Comparison of ENCODE assay signal across 8 cellular contexts in the genomic region with DNA sequence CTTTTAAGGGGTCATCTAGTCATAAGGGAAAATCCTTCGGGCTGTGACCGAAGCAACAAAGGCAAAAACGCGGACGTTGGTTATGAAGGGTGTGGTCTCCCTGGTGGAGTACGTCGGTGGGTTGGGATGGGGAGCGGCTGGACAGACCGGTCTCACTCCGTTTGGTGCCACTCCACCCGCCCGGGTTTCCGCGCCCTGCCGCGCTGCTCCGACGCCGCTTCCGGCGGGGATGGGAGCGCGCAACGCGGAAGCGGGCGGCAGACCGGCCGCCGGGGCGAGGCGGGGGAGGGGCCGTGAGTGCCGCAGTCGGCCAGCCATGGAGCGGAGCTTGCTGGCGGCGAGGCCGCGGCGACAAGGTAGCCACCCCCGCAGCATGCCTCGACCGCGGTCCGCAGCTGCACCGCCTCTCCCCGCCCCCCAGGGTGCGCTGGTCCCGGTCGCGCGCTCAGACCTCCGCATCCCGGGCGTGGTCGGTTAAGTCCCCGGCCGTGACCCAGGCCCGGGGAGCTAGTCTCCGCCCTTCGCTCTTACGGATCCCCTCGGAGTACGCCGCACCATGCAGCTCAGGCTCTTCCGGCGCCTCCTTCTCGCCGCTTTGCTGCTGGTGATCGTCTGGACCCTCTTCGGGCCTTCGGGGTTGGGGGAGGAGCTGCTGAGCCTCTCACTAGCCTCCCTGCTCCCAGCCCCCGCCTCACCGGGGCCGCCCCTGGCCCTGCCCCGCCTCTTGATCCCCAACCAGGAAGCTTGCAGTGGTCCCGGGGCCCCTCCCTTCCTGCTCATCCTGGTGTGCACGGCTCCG. TPM values are rescaled to one million over a fixed set of nuclear protein-coding genes. Genes with fewer than 3 reads are reported as not detected.
DNase-seq lines count a peak whose midpoint lies in the region; ATAC-seq, FAIRE-seq and TF ChIP-seq lines count a peak whose summit lies in the region.

TSS of gene B3GALT4 (plus strand) at position 260 of the 799 bp plus-strand sequence. CDS start at position 557, 297 bp downstream.

- no peak for FAIRE-seq in pancreas (lab: Jason Lieb, UNC)

- H3K4me3 Mint-ChIP-seq in IgD-negative memory B cell = peak within 1 kb of the TSS; percentile 89 to 99 (median 96)
- peak within 1 kb of the TSS; percentile 97 for H3K4me3 Mint-ChIP-seq in activated naive CD8-positive, alpha-beta T cell treated with anti-CD3 and anti-CD28 coated beads, Interleukin-2, amount 10 ng/mL, durations not matched to agents 7 days and 5 days

- no peaks in the 10 kb centered on the region for H3K9me3 Mint-ChIP-seq in IgD-negative memory B cell
- no peaks in the 10 kb centered on the region for H3K9me3 Mint-ChIP-seq in activated naive CD8-positive, alpha-beta T cell treated with anti-CD3 and anti-CD28 coated beads, Interleukin-2, amount 10 ng/mL, durations not matched to agents 7 days and 5 days

- ATAC-seq in GM21390 (IDR thresholded peaks at IDR 0.05; ENCODE audit: unreplicated experiment) = peak; percentile 56
- ATAC-seq in SK-N-SH treated with all-trans-retinoic acid at 6 μM for 48 hours = peak; percentile 60
- ATAC-seq in activated naive CD8-positive, alpha-beta T cell treated with anti-CD3 and anti-CD28 coated beads, Interleukin-2, amount 10 ng/mL, durations not matched to agents 7 days and 5 days (ENCODE audit: low read depth) = peak; percentile 76
- peak; percentile 53 to 74 (median 63) for ATAC-seq in pancreas

- H3K27ac Mint-ChIP-seq in IgD-negative memory B cell = peak within 1 kb of the TSS; percentile 85 to 99 (median 92)
- peak within 1 kb of the TSS; percentile 98 for H3K27ac Mint-ChIP-seq in activated naive CD8-positive, alpha-beta T cell treated with anti-CD3 and anti-CD28 coated beads, Interleukin-2, amount 10 ng/mL, durations not matched to agents 7 days and 5 days

- H3K36me3 Mint-ChIP-seq in IgD-negative memory B cell = no peaks in the 10 kb centered on the region
- peaks cover 41% of the 10 kb centered on the region for H3K36me3 Mint-ChIP-seq in activated naive CD8-positive, alpha-beta T cell treated with anti-CD3 and anti-CD28 coated beads, Interleukin-2, amount 10 ng/mL, durations not matched to agents 7 days and 5 days

- H3K27ac ChIP-seq in cardiac muscle cell (peak within 1 kb of the TSS; percentile 42), pancreas (peak within 1 kb of the TSS; percentile 62 to 82 (median 69)), urinary bladder (ENCODE audit: low read depth) (peak within 1 kb of the TSS; percentile 87)

- H3K4me3 ChIP-seq in cardiac muscle cell (peak within 1 kb of the TSS; percentile 51), pancreas (peak within 1 kb of the TSS; percentile 35 to 54 (median 38)), urinary bladder (ENCODE audit: low read depth, low read length) (peak within 1 kb of the TSS; percentile 58)

- H3K27me3 Mint-ChIP-seq in IgD-negative memory B cell = no peaks in the 10 kb centered on the region
- no peaks in the 10 kb centered on the region for H3K27me3 Mint-ChIP-seq in activated naive CD8-positive, alpha-beta T cell treated with anti-CD3 and anti-CD28 coated beads, Interleukin-2, amount 10 ng/mL, durations not matched to agents 7 days and 5 days

- intact Hi-C loops in pancreas (cut with DNase I) = no loop called here

- POLR2A ChIA-PET in activated naive CD8-positive, alpha-beta T cell treated with anti-CD3 and anti-CD28 coated beads, Interleukin-2, amount 10 ng/mL, durations not matched to agents 7 days and 5 days (lab: Charles Lee) = interaction anchor here (0.5 to 4.4 kb wide), 26 partner anchors 12 to 308 kb away, joined by 3 to 107 read pairs (median 5); partner anchors contain the start of genes CUTA, HSD17B8, KIFC1 and PFDN6

- peaks cover 27% of the 10 kb centered on the region for H3K36me3 ChIP-seq in cardiac muscle cell
- peaks cover 0 to 31% (median 15%) of the 10 kb centered on the region in 3 donors for H3K36me3 ChIP-seq in pancreas
- H3K36me3 ChIP-seq in urinary bladder (ENCODE audit: insufficient read depth) = no peaks in the 10 kb centered on the region

- DNase-seq in DMS79 (lab: John Stamatoyannopoulos, UW) (peak; percentile 82), cardiac muscle cell (ENCODE audit: low read depth in 1 of 2, low spot score in 1 of 2) (peak; percentile 79 to 83), pancreas (peak in 5 of 6 donors; percentile 53 to 85 (median 67))
- DNase-seq in activated naive CD8-positive, alpha-beta T cell treated with anti-CD3 and anti-CD28 coated beads, Interleukin-2, amount 10 ng/mL, durations not matched to agents 7 days and 5 days = peak; percentile 86

- H3K4me1 Mint-ChIP-seq in IgD-negative memory B cell = peaks cover 40 to 56% (median 41%) of the 10 kb centered on the region in 3 donors
- peaks cover 46% of the 10 kb centered on the region for H3K4me1 Mint-ChIP-seq in activated naive CD8-positive, alpha-beta T cell treated with anti-CD3 and anti-CD28 coated beads, Interleukin-2, amount 10 ng/mL, durations not matched to agents 7 days and 5 days

- 29 to 32% methylated on average over 57 to 80 of the region's 80 CpGs for WGBS in pancreas, 2 donors
- WGBS in urinary bladder = under 1% methylated on average over 80 of the region's 80 CpGs

- H3K27me3 ChIP-seq in cardiac muscle cell (no peaks in the 10 kb centered on the region), pancreas (no peaks in the 10 kb centered on the region)

- H3K9me3 ChIP-seq in cardiac muscle cell (ENCODE audit: low read depth) (no peaks in the 10 kb centered on the region), pancreas (no peaks in the 10 kb centered on the region)

- TF ChIP-seq CTCF in cardiac muscle cell (IDR thresholded peaks at IDR 0.05; ENCODE audit: low read depth, low read length) (peak; percentile 43), pancreas (IDR thresholded peaks at IDR 0.05) (peak in 2 of 4 donors; percentile 12 to 29)

- peaks cover 10% of the 10 kb centered on the region for H3K4me1 ChIP-seq in cardiac muscle cell (ENCODE audit: low read depth)
- peaks cover 19 to 23% (median 22%) of the 10 kb centered on the region in 3 donors for H3K4me1 ChIP-seq in pancreas
- H3K4me1 ChIP-seq in urinary bladder (ENCODE audit: insufficient read depth) = no peaks in the 10 kb centered on the region

TF ChIP-seq in SK-N-SH treated with all-trans-retinoic acid at 6 μM for 48 hours, 23 proteins besides CTCF, POLR2A, EP300 and RAD21 (continues in another document):
- TF ChIP-seq ARNTL (CRISPR knock-in tag; IDR thresholded peaks at IDR 0.05; ENCODE audit: borderline replicate concordance, low read depth) (no peak), GLIS3 (CRISPR knock-in tag; IDR thresholded peaks at IDR 0.05) (peak; percentile 87), CREB5 (CRISPR knock-in tag; IDR thresholded peaks at IDR 0.05; ENCODE audit: low read depth) (no peak; the same call in 1 of the 2 replicates), SNAI2 (CRISPR knock-in tag; IDR thresholded peaks at IDR 0.05) (no peak), ZNF70 (CRISPR knock-in tag; IDR thresholded peaks at IDR 0.05) (no peak), ZC3H10 (CRISPR knock-in tag; IDR thresholded peaks at IDR 0.05) (peak; percentile 92), ZNF565 (CRISPR knock-in tag; conservative IDR thresholded peaks at IDR 0.05; ENCODE audit: low read depth) (0 out of 2 replicates have a peak, but pooled peaks have one; percentile 43), ZFP30 (CRISPR knock-in tag; IDR thresholded peaks at IDR 0.05) (peak; percentile 60; the same call in 1 of the 2 replicates), ZFP3 (CRISPR knock-in tag; IDR thresholded peaks at IDR 0.05) (peak; percentile 69), ESRRG (CRISPR knock-in tag; IDR thresholded peaks at IDR 0.05) (peak; percentile 74; the same call in 1 of the 2 replicates), BACH2 (CRISPR knock-in tag; IDR thresholded peaks at IDR 0.05; ENCODE audit: borderline replicate concordance) (no peak), ZNF8 (CRISPR knock-in tag; IDR thresholded peaks at IDR 0.05) (peak; percentile 21; the same call in 1 of the 2 replicates)
- TF ChIP-seq, protein P1, sequence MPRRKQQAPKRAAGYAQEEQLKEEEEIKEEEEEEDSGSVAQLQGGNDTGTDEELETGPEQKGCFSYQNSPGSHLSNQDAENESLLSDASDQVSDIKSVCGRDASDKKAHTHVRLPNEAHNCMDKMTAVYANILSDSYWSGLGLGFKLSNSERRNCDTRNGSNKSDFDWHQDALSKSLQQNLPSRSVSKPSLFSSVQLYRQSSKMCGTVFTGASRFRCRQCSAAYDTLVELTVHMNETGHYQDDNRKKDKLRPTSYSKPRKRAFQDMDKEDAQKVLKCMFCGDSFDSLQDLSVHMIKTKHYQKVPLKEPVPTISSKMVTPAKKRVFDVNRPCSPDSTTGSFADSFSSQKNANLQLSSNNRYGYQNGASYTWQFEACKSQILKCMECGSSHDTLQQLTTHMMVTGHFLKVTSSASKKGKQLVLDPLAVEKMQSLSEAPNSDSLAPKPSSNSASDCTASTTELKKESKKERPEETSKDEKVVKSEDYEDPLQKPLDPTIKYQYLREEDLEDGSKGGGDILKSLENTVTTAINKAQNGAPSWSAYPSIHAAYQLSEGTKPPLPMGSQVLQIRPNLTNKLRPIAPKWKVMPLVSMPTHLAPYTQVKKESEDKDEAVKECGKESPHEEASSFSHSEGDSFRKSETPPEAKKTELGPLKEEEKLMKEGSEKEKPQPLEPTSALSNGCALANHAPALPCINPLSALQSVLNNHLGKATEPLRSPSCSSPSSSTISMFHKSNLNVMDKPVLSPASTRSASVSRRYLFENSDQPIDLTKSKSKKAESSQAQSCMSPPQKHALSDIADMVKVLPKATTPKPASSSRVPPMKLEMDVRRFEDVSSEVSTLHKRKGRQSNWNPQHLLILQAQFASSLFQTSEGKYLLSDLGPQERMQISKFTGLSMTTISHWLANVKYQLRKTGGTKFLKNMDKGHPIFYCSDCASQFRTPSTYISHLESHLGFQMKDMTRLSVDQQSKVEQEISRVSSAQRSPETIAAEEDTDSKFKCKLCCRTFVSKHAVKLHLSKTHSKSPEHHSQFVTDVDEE (CRISPR knock-in tag; IDR thresholded peaks at IDR 0.05) = peak; percentile 55; the same call in 1 of the 2 replicates

RNA-seq across cellular contexts. Expression of gene B3GALT4, which starts in this region (rescaled TPM):
- polyA plus RNA-seq in IgD-negative memory B cell (35.4 TPM), cardiac muscle cell (11.0 and 15.8 TPM in 2 replicates), pancreas (1 to 10 TPM; 5.6 to 8.7 TPM), urinary bladder (19.3 TPM)
- total RNA-seq in activated naive CD8-positive, alpha-beta T cell treated with anti-CD3 and anti-CD28 coated beads, Interleukin-2, amount 10 ng/mL, durations not matched to agents 7 days and 5 days = 10 to 100 TPM; 32.0 to 35.4 TPM
- total RNA-seq in cardiac muscle cell (11.7 and 15.5 TPM in 2 replicates), pancreas (1 to 10 TPM; 2.1 to 5.4 (median 2.6) TPM), urinary bladder (8.0 TPM)

Comparison
In these comparisons a context has a peak if more than half of its experiments do, and no peak if none do; other contexts are left out.
1. Peak in every context shown above with its lines: DNase-seq, ATAC-seq, H3K4me3 ChIP-seq and H3K27ac ChIP-seq.